In genomic region chr16:25107466-25107792, GRCh38 we compare ENCODE assay signal across 8 cellular contexts. TPM values are rescaled to one million over a fixed set of nuclear protein-coding genes. Genes with fewer than 3 reads are reported as not detected.
DNase-seq lines count a peak whose midpoint lies in the region; ATAC-seq and TF ChIP-seq lines count a peak whose summit lies in the region.

No MANE protein-coding gene starts in this region.

- H3K4me1 ChIP-seq in hepatocyte (ENCODE audit: insufficient read depth), result peaks cover 9% of the 10 kb centered on the region
- H3K4me1 ChIP-seq in smooth muscle cell (ENCODE audit: low read depth), result peaks cover 27% of the 10 kb centered on the region

- H3K27ac ChIP-seq in hepatocyte, result peak overlapping the region; percentile 29
- no peak overlapping the region for H3K27ac ChIP-seq in smooth muscle cell (ENCODE audit: low read depth)

- peak overlapping the region; percentile 83 for H3K27ac Mint-ChIP-seq in HFFc6

- no peak for TF ChIP-seq CTCF in HFFc6 (IDR thresholded peaks at IDR 0.05)
- TF ChIP-seq CTCF in hepatocyte (IDR thresholded peaks at IDR 0.05; ENCODE audit: poor library complexity), result no peak
- TF ChIP-seq CTCF in smooth muscle cell (IDR thresholded peaks at IDR 0.05; ENCODE audit: borderline replicate concordance, insufficient read depth, poor library complexity, severe bottlenecking), result no peak

- H3K27me3 ChIP-seq in hepatocyte (no peaks in the 10 kb centered on the region), smooth muscle cell (ENCODE audit: low read depth) (peaks cover 10% of the 10 kb centered on the region)

- H3K9me3 Mint-ChIP-seq in HFFc6, result no peaks in the 10 kb centered on the region

- H3K4me3 Mint-ChIP-seq in HFFc6, result peak overlapping the region; percentile 89

- 53% methylated on average over 7 of the region's 7 CpGs for WGBS in hepatocyte (ENCODE audit: low lambda C conversion rate, missing lambda C conversion rate)
- WGBS in smooth muscle cell (ENCODE audit: low lambda C conversion rate), result 56% methylated on average over 7 of the region's 7 CpGs

- no peak for DNase-seq in HFFc6
- peak; percentile 26 to 27 for DNase-seq in activated T-cell treated with anti-CD3 and anti-CD28 coated beads, Interleukin-2, amount 50 U/mL, for 48 hours
- no peak for DNase-seq in hepatocyte (ENCODE audit: low spot score)
- DNase-seq in smooth muscle cell (lab: John Stamatoyannopoulos, UW; ENCODE audit: unreplicated experiment), result no peak
- DNase-seq in SW480 (ENCODE audit: low spot score), result no peak

- H3F3A ChIP-seq in smooth muscle cell (ENCODE audit: low read depth), result no peaks in the 10 kb centered on the region

- peak overlapping the region; percentile 83 for H3K4me2 ChIP-seq in hepatocyte
- peak overlapping the region; percentile 90 for H3K4me2 ChIP-seq in smooth muscle cell

- H3K4me1 Mint-ChIP-seq in HFFc6 (ENCODE audit: low read depth), result peaks cover 49% of the 10 kb centered on the region

- H2AFZ ChIP-seq in hepatocyte, result peak overlapping the region; percentile 30
- H2AFZ ChIP-seq in smooth muscle cell (ENCODE audit: low read depth), result peak overlapping the region; percentile 82

- H3K4me3 ChIP-seq in hepatocyte (no peak overlapping the region), smooth muscle cell (peak overlapping the region; percentile 62)

- no peaks in the 10 kb centered on the region for H3K36me3 ChIP-seq in hepatocyte (replicated peaks; ENCODE audit: insufficient read depth, low read depth)
- no peaks in the 10 kb centered on the region for H3K36me3 ChIP-seq in smooth muscle cell (ENCODE audit: low read depth)

- ATAC-seq in GM18909 (IDR thresholded peaks at IDR 0.05; ENCODE audit: poor library complexity, unreplicated experiment) (no peak), GM18498 (IDR thresholded peaks at IDR 0.05; ENCODE audit: unreplicated experiment) (no peak), HG03354 (IDR thresholded peaks at IDR 0.05; ENCODE audit: poor library complexity, severe bottlenecking, unreplicated experiment) (no peak)

- H3K27me3 Mint-ChIP-seq in HFFc6 (ENCODE audit: insufficient read depth), result peaks cover 5% of the 10 kb centered on the region; the same call in 1 of the 2 replicates

- peak overlapping the region; percentile 82 for H3K9ac ChIP-seq in smooth muscle cell (ENCODE audit: low read depth)

- no peaks in the 10 kb centered on the region for H3K36me3 Mint-ChIP-seq in HFFc6 (ENCODE audit: low read depth)

- H3K9me2 ChIP-seq in hepatocyte (replicated peaks; ENCODE audit: insufficient read depth), result no peaks in the 10 kb centered on the region

- H3K9me3 ChIP-seq in hepatocyte (ENCODE audit: low read depth) (no peaks in the 10 kb centered on the region), smooth muscle cell (replicated peaks; ENCODE audit: low read depth) (no peaks in the 10 kb centered on the region)

- no peaks in the 10 kb centered on the region for H4K20me1 ChIP-seq in hepatocyte (ENCODE audit: insufficient read depth, poor library complexity, severe bottlenecking)
- no peaks in the 10 kb centered on the region for H4K20me1 ChIP-seq in smooth muscle cell (ENCODE audit: low read depth)

- H3K79me2 ChIP-seq in hepatocyte (peaks cover 7% of the 10 kb centered on the region), smooth muscle cell (ENCODE audit: low read depth) (peaks cover 8% of the 10 kb centered on the region)

RNA-seq across cellular contexts. Expression of gene LCMT1, which starts 4.1 kb away (rescaled TPM):
- total RNA-seq in HFFc6 (2021; fragmentation: NEBNext Ultra II Directional; extraction: Animal tissue kit (Norgen Biotek cat#: 25700)), result 10 to 100 TPM; 31.7 to 44.1 (median 41.5) TPM
- 30.2 and 33.0 TPM in 2 replicates for total RNA-seq in hepatocyte
- 34.6 and 47.7 TPM in 2 replicates for polyA plus RNA-seq in hepatocyte
- total RNA-seq in smooth muscle cell, result 29.5 and 57.6 TPM in 2 replicates
- polyA plus RNA-seq in smooth muscle cell, result 45.3 and 52.5 TPM in 2 replicates

Comparison
In these comparisons a context has a peak if more than half of its experiments do, and no peak if none do; other contexts are left out.
1. DNase-seq: peak in activated T-cell treated with anti-CD3 and anti-CD28 coated beads, Interleukin-2, amount 50 U/mL, for 48 hours (2 of 2); none in HFFc6 (single experiment), hepatocyte (single experiment), smooth muscle cell (single experiment) and SW480 (single experiment).